Comparison of ENCODE assay signal across 21 cellular contexts in the genomic region with DNA sequence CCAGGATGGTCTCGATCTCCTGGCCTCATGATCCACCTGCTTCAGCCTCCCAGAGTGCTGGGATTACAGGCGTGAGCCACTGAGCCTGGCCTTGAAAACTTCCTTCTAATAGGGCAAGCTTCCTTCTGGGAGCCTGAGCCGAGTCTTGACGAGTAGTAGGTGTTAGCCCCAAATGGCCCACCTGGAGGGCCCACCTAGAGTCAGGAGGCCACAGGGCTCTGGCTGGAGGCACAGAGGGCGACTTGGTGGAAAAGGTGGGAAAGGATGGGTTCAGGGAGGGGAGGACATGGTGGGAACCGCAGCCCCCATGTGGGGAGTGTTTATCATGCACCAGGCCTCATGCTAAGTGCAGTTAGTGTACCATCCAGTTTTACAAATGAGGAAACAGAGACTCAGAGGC. TPM values are rescaled to one million over a fixed set of nuclear protein-coding genes. Genes with fewer than 3 reads are reported as not detected.
A peak's percentile ranks its signal among the peaks of the same experiment; 100 is the strongest.
DNase-seq lines count a peak whose midpoint lies in the region; ATAC-seq, FAIRE-seq and TF ChIP-seq lines count a peak whose summit lies in the region.
"Had no signal": no experiment of that assay in that cellular context is flagged by ENCODE, and none has a peak within 500 bp of the region (broad histone marks: within the 10 kb centered on the region; RNA-seq: fewer than 3 reads in every experiment).

No MANE protein-coding gene starts in this region.

- H3K27me3 ChIP-seq in breast epithelium (no peaks in the 10 kb centered on the region), HepG2 (ENCODE audit: control insufficient read depth in 1 of 2, insufficient read depth in 2 of 2, low read length in 2 of 2) (no peaks in the 10 kb centered on the region), stomach (no peaks in the 10 kb centered on the region)
- H3K27me3 ChIP-seq: SJSA1 had no signal

- H3K9me3 Mint-ChIP-seq in CD14-positive monocyte = no peaks in the 10 kb centered on the region
- H3K9me3 Mint-ChIP-seq: activated CD4-positive, alpha-beta T cell treated with anti-CD3 and anti-CD28 coated beads, Interleukin-2, amount 10 ng/mL, durations not matched to agents 24 days and 14 days; activated naive CD8-positive, alpha-beta T cell treated with anti-CD3 and anti-CD28 coated beads, Interleukin-2, amount 10 ng/mL, durations not matched to agents 7 days and 5 days had no signal

- in situ Hi-C loops in HepG2 (cut with HindIII; ENCODE audit: extremely low pct_ligation_motif_present, low pct_unique_long_range_greater_than_20kb) = no loop called here

- H3K4me3 Mint-ChIP-seq in CD14-positive monocyte (peak overlapping the region; percentile 27 to 28), T-helper 17 cell (no peak overlapping the region)
- H3K4me3 Mint-ChIP-seq: activated CD4-positive, alpha-beta T cell treated with anti-CD3 and anti-CD28 coated beads, Interleukin-2, amount 10 ng/mL, durations not matched to agents 24 days and 14 days; activated naive CD8-positive, alpha-beta T cell treated with anti-CD3 and anti-CD28 coated beads, Interleukin-2, amount 10 ng/mL, durations not matched to agents 7 days and 5 days had no signal

- H3K4me1 Mint-ChIP-seq in CD14-positive monocyte (peaks cover 100% of the 10 kb centered on the region), T-helper 17 cell (no peaks in the 10 kb centered on the region)
- H3K4me1 Mint-ChIP-seq: activated CD4-positive, alpha-beta T cell treated with anti-CD3 and anti-CD28 coated beads, Interleukin-2, amount 10 ng/mL, durations not matched to agents 24 days and 14 days; activated naive CD8-positive, alpha-beta T cell treated with anti-CD3 and anti-CD28 coated beads, Interleukin-2, amount 10 ng/mL, durations not matched to agents 7 days and 5 days had no signal

- CTCF ChIA-PET in HepG2 (lab: Yijun Ruan, JAX; ENCODE audit: low intra/inter-chr PET ratio, low total read pairs) = no interaction called here

- no peaks in the 10 kb centered on the region for H4K20me1 ChIP-seq in HepG2 (ENCODE audit: insufficient read depth, low read length)

- peaks cover 3% of the 10 kb centered on the region for H3K79me2 ChIP-seq in HepG2 (ENCODE audit: insufficient read depth, low read length)

- no peak for TF ChIP-seq RAD21 in HepG2 (CRISPR knock-in tag; IDR thresholded peaks at IDR 0.05)

- H3K4me2 ChIP-seq in HepG2 (ENCODE audit: low read depth, low read length) = peak overlapping the region; percentile 29; the same call in 1 of the 2 replicates

- POLR2A ChIA-PET in HepG2 (lab: Yijun Ruan, JAX) = interaction anchor here (0.8 to 11.4 kb wide), 16 partner anchors 8 to 427 kb away, joined by 3 to 827 read pairs (median 8); partner anchors contain the start of genes LRP1, NEMP1, SHMT2 and STAT6

- H3K27me3 Mint-ChIP-seq in CD14-positive monocyte (ENCODE audit: low read depth in 3 of 3) (peaks cover 0 to 3% (median 3%) of the 10 kb centered on the region in 3 donors), T-helper 17 cell (peaks cover 5% of the 10 kb centered on the region)
- H3K27me3 Mint-ChIP-seq: activated CD4-positive, alpha-beta T cell treated with anti-CD3 and anti-CD28 coated beads, Interleukin-2, amount 10 ng/mL, durations not matched to agents 24 days and 14 days had no signal

- H3K36me3 ChIP-seq in breast epithelium (no peaks in the 10 kb centered on the region), HepG2 (replicated peaks in 1 of 2; ENCODE audit: control insufficient read depth in 1 of 2, insufficient read depth in 2 of 2, low read length in 2 of 2) (peaks cover 24 to 25% of the 10 kb centered on the region in 2 experiments; a peak in 4 of 5 replicates), stomach (peaks cover 3 to 42% (median 30%) of the 10 kb centered on the region in 4 donors)

- no peak overlapping the region for H2AFZ ChIP-seq in HepG2 (ENCODE audit: low read length)

- H3K9me3 ChIP-seq in breast epithelium (no peaks in the 10 kb centered on the region), HepG2 (ENCODE audit: low read length) (no peaks in the 10 kb centered on the region), stomach (no peaks in the 10 kb centered on the region), T-helper 17 cell (ENCODE audit: control insufficient read depth, low read length, poor library complexity, severe bottlenecking) (no peaks in the 10 kb centered on the region)
- H3K9me3 ChIP-seq: SJSA1 had no signal

- no peak for FAIRE-seq in HepG2 (lab: Jason Lieb, UNC)
- FAIRE-seq: G401.6, GM12892 had no signal

- TF ChIP-seq POLR2A in breast epithelium (IDR thresholded peaks at IDR 0.05) (no peak), HepG2 (IDR thresholded peaks at IDR 0.05; ENCODE audit: insufficient read depth in 1 of 2, low read depth in 2 of 2, low read length in 2 of 2) (no peak), stomach (IDR thresholded peaks at IDR 0.05) (no peak)

- intact Hi-C loops in CD14-positive monocyte (cut with micrococcal nuclease) = no loop called here
- intact Hi-C loops in breast epithelium (cut with DNase I; ENCODE audit: low total_unique reads) = no loop called here
- intact Hi-C loops in HepG2 (cut with micrococcal nuclease; ENCODE audit: unreplicated experiment) = loop anchor here (1.0 kb wide), 1 partner anchor 23 kb away; no protein-coding TSS in a partner anchor
- intact Hi-C loops in stomach (cut with DNase I; ENCODE audit: low total_unique reads) = no loop called here

- 85% methylated on average over 6 of the region's 6 CpGs for WGBS in HepG2 (ENCODE audit: low lambda C conversion rate)
- WGBS in stomach, 5 donors = 89 to 100% (median 92%) methylated on average over 5 to 6 of the region's 6 CpGs

- H3K4me3 ChIP-seq in breast epithelium = no peak overlapping the region
- H3K4me3 ChIP-seq in HepG2 (replicated peaks in 1 of 3; ENCODE audit: insufficient read depth in 1 of 3, low read depth in 2 of 3, low read length in 3 of 3) = no peak overlapping the region
- no peak overlapping the region for H3K4me3 ChIP-seq in stomach
- H3K4me3 ChIP-seq: SJSA1 had no signal

- no peak overlapping the region; the same call in 1 of the 2 replicates for H3K9ac ChIP-seq in HepG2 (ENCODE audit: insufficient read depth, low read depth, low read length)

- H3K36me3 Mint-ChIP-seq in CD14-positive monocyte (peaks cover 71 to 89% of the 10 kb centered on the region in 2 donors), T-helper 17 cell (ENCODE audit: low read depth) (no peaks in the 10 kb centered on the region)
- H3K36me3 Mint-ChIP-seq: activated naive CD8-positive, alpha-beta T cell treated with anti-CD3 and anti-CD28 coated beads, Interleukin-2, amount 10 ng/mL, durations not matched to agents 7 days and 5 days had no signal

- ATAC-seq in HepG2 = no peak
- ATAC-seq in T-helper 17 cell = no peak
- ATAC-seq in GM21529 (IDR thresholded peaks at IDR 0.05; ENCODE audit: unreplicated experiment) = no peak
- ATAC-seq: HCT116 had no signal

- TF ChIP-seq CTCF in CD14-positive monocyte (IDR thresholded peaks at IDR 0.05) = no peak
- TF ChIP-seq CTCF in breast epithelium (IDR thresholded peaks at IDR 0.05) = no peak
- no peak for TF ChIP-seq CTCF in HepG2 (CRISPR knock-in tag; IDR thresholded peaks at IDR 0.05)
- no peak for TF ChIP-seq CTCF in stomach (IDR thresholded peaks at IDR 0.05)

- TF ChIP-seq EP300 in HepG2 (IDR thresholded peaks at IDR 0.05; ENCODE audit: low read depth in 2 of 2, low read length in 2 of 2) = no peak
- TF ChIP-seq EP300 in HepG2 (CRISPR knock-in tag; IDR thresholded peaks at IDR 0.05; ENCODE audit: borderline replicate concordance) = no peak
- TF ChIP-seq EP300 in stomach (IDR thresholded peaks at IDR 0.05) = no peak

- H3K4me1 ChIP-seq in breast epithelium (peaks cover 18 to 19% of the 10 kb centered on the region in 2 donors), HepG2 (ENCODE audit: insufficient read depth, low read length) (peaks cover 100% of the 10 kb centered on the region), stomach (peaks cover 77 to 93% (median 84%) of the 10 kb centered on the region in 4 donors)

- DNase-seq in CD14-positive monocyte (ENCODE audit: low spot score) = no peak
- DNase-seq in breast epithelium (ENCODE audit: low spot score in 2 of 2) = no peak
- DNase-seq in HepG2 (ENCODE audit: low spot score) = no peak
- DNase-seq in stomach = no peak
- DNase-seq in T-helper 17 cell = no peak
- no peak for DNase-seq in activated gamma-delta T cell treated with Interleukin-2 at 50 U/mL for 16 hours
- no peak for DNase-seq in A172 (ENCODE audit: low spot score)
- DNase-seq: activated CD4-positive, alpha-beta T cell treated with anti-CD3 and anti-CD28 coated beads, Interleukin-2, amount 10 ng/mL, durations not matched to agents 24 days and 14 days; activated naive CD8-positive, alpha-beta T cell treated with anti-CD3 and anti-CD28 coated beads, Interleukin-2, amount 10 ng/mL, durations not matched to agents 7 days and 5 days; activated T-cell treated with anti-CD3 and anti-CD28 coated beads for 4 hours; COR-L47; glutamatergic neuron; islet precursor cell; MM.1S; NCI-H1694 treated with DMSO at 0.1 percent for 48 hours had no signal

- H3K27ac ChIP-seq in breast epithelium (peak overlapping the region; percentile 77 to 91), HepG2 (ENCODE audit: extremely low read length, insufficient read depth, low read length) (peak overlapping the region; percentile 92), stomach (peak overlapping the region in 3 of 5 donors; percentile 81 to 88 (median 86))
- H3K27ac ChIP-seq: SJSA1 had no signal

- BruUV-seq in HepG2 (replicated peaks; lab: Mats Ljungman, UMichigan) = no TSS peak

- peak overlapping the region; percentile 80 to 97 (median 92) for H3K27ac Mint-ChIP-seq in CD14-positive monocyte
- H3K27ac Mint-ChIP-seq in T-helper 17 cell = no peak overlapping the region
- H3K27ac Mint-ChIP-seq: activated CD4-positive, alpha-beta T cell treated with anti-CD3 and anti-CD28 coated beads, Interleukin-2, amount 10 ng/mL, durations not matched to agents 24 days and 14 days; activated naive CD8-positive, alpha-beta T cell treated with anti-CD3 and anti-CD28 coated beads, Interleukin-2, amount 10 ng/mL, durations not matched to agents 7 days and 5 days had no signal

RNA-seq across cellular contexts. Expression of gene LRP1-AS, which starts 3.0 kb away (rescaled TPM):
- polyA plus RNA-seq in CD14-positive monocyte (1 to 10 TPM in 1 of 2 donors, under 1 TPM in 1; 0.35 to 1.5 TPM), HepG2 (2011; rRNA removed) (0.20 TPM in 1 of 2 replicates, not detected in the other), stomach (not detected)
- total RNA-seq in breast epithelium (not detected), HepG2 (2016; rRNA removed; fragmentation: Illumina TruSeq; extraction: Trizol) (not detected in 2 replicates), stomach (not detected), T-helper 17 cell (not detected)
- not detected in 2 replicates for total RNA-seq in HepG2 (2016; cell fraction: cytosol; rRNA removed; fragmentation: Illumina TruSeq; extraction: Trizol; ENCODE audit: low read depth)
- not detected in 2 replicates for total RNA-seq in HepG2 (2016; cell fraction: insoluble cytoplasmic fraction; rRNA removed; fragmentation: Illumina TruSeq; extraction: Trizol)
- total RNA-seq in HepG2 (2016; cell fraction: membrane; rRNA removed; fragmentation: Illumina TruSeq; extraction: Trizol) = not detected in 2 replicates
- total RNA-seq in HepG2 (2016; cell fraction: nucleus; rRNA removed; fragmentation: Illumina TruSeq; extraction: Trizol) = not detected in 2 replicates
- polyA plus RNA-seq in HepG2 (2011; cell fraction: cytosol; rRNA removed) = not detected in 2 replicates
- not detected in 2 replicates for polyA plus RNA-seq in HepG2 (2011; cell fraction: nucleus; rRNA removed)
- polyA plus RNA-seq in HepG2 (2012) = not detected in 2 replicates
- polyA plus RNA-seq in HepG2 (2016; cell fraction: cytosol; fragmentation: Illumina TruSeq; extraction: Trizol; ENCODE audit: low read depth) = not detected in 2 replicates
- not detected in 2 replicates for polyA plus RNA-seq in HepG2 (2016; cell fraction: insoluble cytoplasmic fraction; fragmentation: Illumina TruSeq; extraction: Trizol; ENCODE audit: low read depth)
- not detected in 2 replicates for polyA plus RNA-seq in HepG2 (2016; cell fraction: membrane; fragmentation: Illumina TruSeq; extraction: Trizol; ENCODE audit: low read depth)
- not detected in 2 replicates for polyA plus RNA-seq in HepG2 (2016; cell fraction: nucleus; fragmentation: Illumina TruSeq; extraction: Trizol; ENCODE audit: insufficient read depth, low read depth)
- not detected in 2 replicates for polyA minus RNA-seq in HepG2 (2011; rRNA and poly(A)+ RNA removed; ENCODE audit: low replicate concordance)
- not detected in 2 replicates for polyA minus RNA-seq in HepG2 (2011; cell fraction: cytosol; rRNA and poly(A)+ RNA removed)
- polyA minus RNA-seq in HepG2 (2011; cell fraction: nucleus; rRNA and poly(A)+ RNA removed) = not detected in 2 replicates
- not detected in 2 replicates for total RNA-seq in A172 (2014; rRNA removed; shearing (Covaris generic))
- total RNA-seq: activated CD4-positive, alpha-beta T cell treated with anti-CD3 and anti-CD28 coated beads, Interleukin-2, amount 10 ng/mL, durations not matched to agents 24 days and 14 days; activated naive CD8-positive, alpha-beta T cell treated with anti-CD3 and anti-CD28 coated beads, Interleukin-2, amount 10 ng/mL, durations not matched to agents 7 days and 5 days; NCI-H460; SJSA1 had no signal

RNA-seq across cellular contexts. Expression of gene LRP1, which starts 22.1 kb away (rescaled TPM):
- 10 to 100 TPM in 1 of 2 donors, 1 to 10 TPM in 1; 5.5 to 10.5 TPM for polyA plus RNA-seq in CD14-positive monocyte
- total RNA-seq in breast epithelium = 100 to 1,000 TPM; 102 to 894 (median 240) TPM
- total RNA-seq in HepG2 (2016; rRNA removed; fragmentation: Illumina TruSeq; extraction: Trizol) = 14.7 and 16.5 TPM in 2 replicates
- 7.0 and 7.1 TPM in 2 replicates for total RNA-seq in HepG2 (2016; cell fraction: cytosol; rRNA removed; fragmentation: Illumina TruSeq; extraction: Trizol; ENCODE audit: low read depth)
- total RNA-seq in HepG2 (2016; cell fraction: insoluble cytoplasmic fraction; rRNA removed; fragmentation: Illumina TruSeq; extraction: Trizol) = 12.6 and 13.0 TPM in 2 replicates
- 9.7 and 10.2 TPM in 2 replicates for total RNA-seq in HepG2 (2016; cell fraction: membrane; rRNA removed; fragmentation: Illumina TruSeq; extraction: Trizol)
- total RNA-seq in HepG2 (2016; cell fraction: nucleus; rRNA removed; fragmentation: Illumina TruSeq; extraction: Trizol) = 47.7 and 58.7 TPM in 2 replicates
- 30.8 and 33.6 TPM in 2 replicates for polyA plus RNA-seq in HepG2 (2011; rRNA removed)
- 30.4 and 39.0 TPM in 2 replicates for polyA plus RNA-seq in HepG2 (2011; cell fraction: cytosol; rRNA removed)
- 188 and 243 TPM in 2 replicates for polyA plus RNA-seq in HepG2 (2011; cell fraction: nucleus; rRNA removed)
- 92.4 and 98.3 TPM in 2 replicates for polyA plus RNA-seq in HepG2 (2012)
- 2.5 TPM in 2 replicates for polyA plus RNA-seq in HepG2 (2016; cell fraction: cytosol; fragmentation: Illumina TruSeq; extraction: Trizol; ENCODE audit: low read depth)
- 11.6 and 18.1 TPM in 2 replicates for polyA plus RNA-seq in HepG2 (2016; cell fraction: insoluble cytoplasmic fraction; fragmentation: Illumina TruSeq; extraction: Trizol; ENCODE audit: low read depth)
- polyA plus RNA-seq in HepG2 (2016; cell fraction: membrane; fragmentation: Illumina TruSeq; extraction: Trizol; ENCODE audit: low read depth) = 4.9 TPM in 2 replicates
- 95.2 and 99.3 TPM in 2 replicates for polyA plus RNA-seq in HepG2 (2016; cell fraction: nucleus; fragmentation: Illumina TruSeq; extraction: Trizol; ENCODE audit: insufficient read depth, low read depth)
- polyA minus RNA-seq in HepG2 (2011; rRNA and poly(A)+ RNA removed; ENCODE audit: low replicate concordance) = 6.6 and 218 TPM in 2 replicates
- 92.2 and 104 TPM in 2 replicates for polyA minus RNA-seq in HepG2 (2011; cell fraction: cytosol; rRNA and poly(A)+ RNA removed)
- 85.0 and 102 TPM in 2 replicates for polyA minus RNA-seq in HepG2 (2011; cell fraction: nucleus; rRNA and poly(A)+ RNA removed)
- total RNA-seq in stomach = 100 to 1,000 TPM in 4 of 5 donors, 10 to 100 TPM in 1; 97.8 to 510 (median 129) TPM
- polyA plus RNA-seq in stomach = 10 to 100 TPM; 13.5 to 25.9 (median 13.6) TPM
- total RNA-seq in T-helper 17 cell = 10 to 100 TPM in 1 of 2 donors, 1 to 10 TPM in 1; 3.8 to 11.6 TPM
- total RNA-seq in A172 (2014; rRNA removed; shearing (Covaris generic)) = 34.1 and 35.5 TPM in 2 replicates

RNA-seq across cellular contexts. Expression of gene STAT6, which starts 39.2 kb away (rescaled TPM):
- polyA plus RNA-seq in CD14-positive monocyte (100 to 1,000 TPM; 132 to 154 TPM), HepG2 (2011; rRNA removed) (62.2 and 68.7 TPM in 2 replicates), stomach (100 to 1,000 TPM; 138 to 477 (median 147) TPM)
- total RNA-seq in breast epithelium (100 to 1,000 TPM; 139 to 147 (median 146) TPM), HepG2 (2016; rRNA removed; fragmentation: Illumina TruSeq; extraction: Trizol) (19.4 and 28.0 TPM in 2 replicates), stomach (100 to 1,000 TPM in 4 of 5 donors, 10 to 100 TPM in 1; 81.9 to 343 (median 209) TPM), T-helper 17 cell (100 to 1,000 TPM; 205 to 253 TPM)
- 6.8 and 8.2 TPM in 2 replicates for total RNA-seq in HepG2 (2016; cell fraction: cytosol; rRNA removed; fragmentation: Illumina TruSeq; extraction: Trizol; ENCODE audit: low read depth)
- 16.5 and 28.8 TPM in 2 replicates for total RNA-seq in HepG2 (2016; cell fraction: insoluble cytoplasmic fraction; rRNA removed; fragmentation: Illumina TruSeq; extraction: Trizol)
- 12.1 and 12.8 TPM in 2 replicates for total RNA-seq in HepG2 (2016; cell fraction: membrane; rRNA removed; fragmentation: Illumina TruSeq; extraction: Trizol)
- 25.5 and 33.3 TPM in 2 replicates for total RNA-seq in HepG2 (2016; cell fraction: nucleus; rRNA removed; fragmentation: Illumina TruSeq; extraction: Trizol)
- 28.2 and 38.4 TPM in 2 replicates for polyA plus RNA-seq in HepG2 (2011; cell fraction: cytosol; rRNA removed)
- 203 and 258 TPM in 2 replicates for polyA plus RNA-seq in HepG2 (2011; cell fraction: nucleus; rRNA removed)
- polyA plus RNA-seq in HepG2 (2012) = 33.9 and 37.3 TPM in 2 replicates
- polyA plus RNA-seq in HepG2 (2016; cell fraction: cytosol; fragmentation: Illumina TruSeq; extraction: Trizol; ENCODE audit: low read depth) = 3.4 and 3.9 TPM in 2 replicates
- 16.5 and 19.0 TPM in 2 replicates for polyA plus RNA-seq in HepG2 (2016; cell fraction: insoluble cytoplasmic fraction; fragmentation: Illumina TruSeq; extraction: Trizol; ENCODE audit: low read depth)
- polyA plus RNA-seq in HepG2 (2016; cell fraction: membrane; fragmentation: Illumina TruSeq; extraction: Trizol; ENCODE audit: low read depth) = 8.0 and 8.1 TPM in 2 replicates
- 87.2 and 88.4 TPM in 2 replicates for polyA plus RNA-seq in HepG2 (2016; cell fraction: nucleus; fragmentation: Illumina TruSeq; extraction: Trizol; ENCODE audit: insufficient read depth, low read depth)
- 65.8 and 169 TPM in 2 replicates for polyA minus RNA-seq in HepG2 (2011; rRNA and poly(A)+ RNA removed; ENCODE audit: low replicate concordance)
- polyA minus RNA-seq in HepG2 (2011; cell fraction: cytosol; rRNA and poly(A)+ RNA removed) = 16.4 and 22.5 TPM in 2 replicates
- polyA minus RNA-seq in HepG2 (2011; cell fraction: nucleus; rRNA and poly(A)+ RNA removed) = 34.6 and 43.3 TPM in 2 replicates
- total RNA-seq in A172 (2014; rRNA removed; shearing (Covaris generic)) = 15.2 and 18.4 TPM in 2 replicates
